In the genomic region with DNA sequence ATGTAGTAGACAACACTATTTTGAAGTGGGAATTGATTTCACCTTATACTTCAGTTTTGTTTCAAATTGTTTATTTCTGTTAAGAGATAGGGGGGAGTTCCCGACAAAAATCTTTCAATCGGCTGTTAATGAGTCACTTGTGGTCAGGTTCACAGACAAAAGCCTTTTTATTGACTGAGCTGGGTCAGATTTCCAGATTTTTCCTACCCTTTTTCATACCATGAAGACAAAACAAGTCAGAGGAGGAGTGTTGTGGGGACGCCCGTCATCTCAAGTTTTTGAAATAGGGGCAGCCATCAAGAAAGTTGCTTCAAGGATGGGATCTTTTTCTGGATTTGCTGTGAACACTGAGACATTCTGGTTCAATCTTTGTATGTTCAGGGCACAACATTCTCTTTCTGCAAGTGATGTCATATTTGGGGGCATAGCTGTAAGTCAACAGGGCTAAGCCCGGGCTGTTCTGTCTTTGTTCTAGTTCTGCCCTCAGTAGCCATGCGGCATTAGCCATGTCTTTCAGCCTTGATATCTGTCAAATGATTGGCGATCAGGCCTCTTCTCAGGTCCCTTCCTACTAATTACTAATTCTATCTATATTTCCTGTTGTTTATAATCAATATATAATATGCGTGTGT, we compare ENCODE assay signal across 1 cellular context.
TF ChIP-seq lines count a peak whose summit lies in the region.

No MANE protein-coding gene starts in this region.

TF ChIP-seq in HepG2, 621 proteins besides CTCF, POLR2A, EP300 and RAD21 (continued from another document and continues in another):
- TF ChIP-seq AHDC1 (CRISPR knock-in tag; IDR thresholded peaks at IDR 0.05; ENCODE audit: borderline replicate concordance) (peak; percentile 42; the same call in 1 of the 2 replicates), DRAP1 (CRISPR knock-in tag; IDR thresholded peaks at IDR 0.05) (peak; percentile 40; the same call in 1 of the 2 replicates), HNRNPUL1 (IDR thresholded peaks at IDR 0.05; ENCODE audit: low read depth, low read length) (0 out of 2 replicates have a peak, but pooled peaks have one; percentile 22), RARA (CRISPR knock-in tag; IDR thresholded peaks at IDR 0.05) (0 out of 2 replicates have a peak, but pooled peaks have one; percentile 28), FOSL1 (CRISPR knock-in tag; IDR thresholded peaks at IDR 0.05; ENCODE audit: borderline replicate concordance) (peak; percentile 32; the same call in 1 of the 2 replicates), KLF16 (CRISPR knock-in tag; IDR thresholded peaks at IDR 0.05) (peak in 1 of 2 experiments; percentile 47; a peak in 1 of 4 replicates), ZBTB25 (CRISPR knock-in tag; IDR thresholded peaks at IDR 0.05) (0 out of 2 replicates have a peak, but pooled peaks have one; percentile 32), BCL6 (CRISPR knock-in tag; IDR thresholded peaks at IDR 0.05) (peak; percentile 35; the same call in 1 of the 2 replicates), SOX6 (IDR thresholded peaks at IDR 0.05) (no peak), SOX6 (CRISPR knock-in tag; IDR thresholded peaks at IDR 0.05) (peak; percentile 59; the same call in 1 of the 2 replicates), SIX4 (CRISPR knock-in tag; IDR thresholded peaks at IDR 0.05) (peak; percentile 85), HDAC1 (CRISPR knock-in tag; IDR thresholded peaks at IDR 0.05) (0 out of 2 replicates have a peak, but pooled peaks have one; percentile 22), ATF7 (IDR thresholded peaks at IDR 0.05) (0 out of 2 replicates have a peak, but pooled peaks have one; percentile 16), ATF7 (CRISPR knock-in tag; IDR thresholded peaks at IDR 0.05) (no peak), PAXIP1 (CRISPR knock-in tag; conservative IDR thresholded peaks at IDR 0.05) (peak; percentile 47; the same call in 1 of the 2 replicates), FOXJ3 (CRISPR knock-in tag; IDR thresholded peaks at IDR 0.05; ENCODE audit: borderline replicate concordance) (peak; percentile 37; the same call in 1 of the 2 replicates), NR2F6 (IDR thresholded peaks at IDR 0.05) (peak; percentile 62), NR2F6 (CRISPR knock-in tag; IDR thresholded peaks at IDR 0.05) (peak; percentile 23; the same call in 1 of the 2 replicates), FOSL2 (CRISPR knock-in tag; IDR thresholded peaks at IDR 0.05) (peak; percentile 61), TARDBP (CRISPR knock-in tag; IDR thresholded peaks at IDR 0.05) (0 out of 2 replicates have a peak, but pooled peaks have one; percentile 46), ELF3 (CRISPR knock-in tag; IDR thresholded peaks at IDR 0.05) (peak; percentile 44; the same call in 1 of the 2 replicates), ZNF737 (CRISPR knock-in tag; IDR thresholded peaks at IDR 0.05; ENCODE audit: borderline replicate concordance) (no peak), GATAD2A (CRISPR knock-in tag; IDR thresholded peaks at IDR 0.05) (peak; percentile 60), NONO (IDR thresholded peaks at IDR 0.05) (no peak), NONO (CRISPR knock-in tag; conservative IDR thresholded peaks at IDR 0.05) (no peak), ZFP82 (CRISPR knock-in tag; IDR thresholded peaks at IDR 0.05; ENCODE audit: borderline replicate concordance) (no peak), MIXL1 (CRISPR knock-in tag; IDR thresholded peaks at IDR 0.05) (0 out of 2 replicates have a peak, but pooled peaks have one; percentile 24), TBX2 (CRISPR knock-in tag; IDR thresholded peaks at IDR 0.05; ENCODE audit: borderline replicate concordance) (peak; percentile 36; the same call in 1 of the 2 replicates), NCOA2 (CRISPR knock-in tag; IDR thresholded peaks at IDR 0.05) (peak; percentile 59), MED1 (CRISPR knock-in tag; IDR thresholded peaks at IDR 0.05) (0 out of 2 replicates have a peak, but pooled peaks have one; percentile 24), NFIC (IDR thresholded peaks at IDR 0.05; ENCODE audit: low read length) (peak; percentile 33; the same call in 1 of the 2 replicates)
- TF ChIP-seq, protein P1, sequence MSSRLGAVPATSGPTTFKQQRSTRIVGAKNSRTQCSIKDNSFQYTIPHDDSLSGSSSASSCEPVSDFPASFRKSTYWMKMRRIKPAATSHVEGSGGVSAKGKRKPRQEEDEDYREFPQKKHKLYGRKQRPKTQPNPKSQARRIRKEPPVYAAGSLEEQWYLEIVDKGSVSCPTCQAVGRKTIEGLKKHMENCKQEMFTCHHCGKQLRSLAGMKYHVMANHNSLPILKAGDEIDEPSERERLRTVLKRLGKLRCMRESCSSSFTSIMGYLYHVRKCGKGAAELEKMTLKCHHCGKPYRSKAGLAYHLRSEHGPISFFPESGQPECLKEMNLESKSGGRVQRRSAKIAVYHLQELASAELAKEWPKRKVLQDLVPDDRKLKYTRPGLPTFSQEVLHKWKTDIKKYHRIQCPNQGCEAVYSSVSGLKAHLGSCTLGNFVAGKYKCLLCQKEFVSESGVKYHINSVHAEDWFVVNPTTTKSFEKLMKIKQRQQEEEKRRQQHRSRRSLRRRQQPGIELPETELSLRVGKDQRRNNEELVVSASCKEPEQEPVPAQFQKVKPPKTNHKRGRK (CRISPR knock-in tag; IDR thresholded peaks at IDR 0.05), result no peak
- TF ChIP-seq, protein P2, sequence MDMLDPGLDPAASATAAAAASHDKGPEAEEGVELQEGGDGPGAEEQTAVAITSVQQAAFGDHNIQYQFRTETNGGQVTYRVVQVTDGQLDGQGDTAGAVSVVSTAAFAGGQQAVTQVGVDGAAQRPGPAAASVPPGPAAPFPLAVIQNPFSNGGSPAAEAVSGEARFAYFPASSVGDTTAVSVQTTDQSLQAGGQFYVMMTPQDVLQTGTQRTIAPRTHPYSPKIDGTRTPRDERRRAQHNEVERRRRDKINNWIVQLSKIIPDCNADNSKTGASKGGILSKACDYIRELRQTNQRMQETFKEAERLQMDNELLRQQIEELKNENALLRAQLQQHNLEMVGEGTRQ (IDR thresholded peaks at IDR 0.05; ENCODE audit: low read depth, low read length), result no peak
- TF ChIP-seq, protein P2 (CRISPR knock-in tag; IDR thresholded peaks at IDR 0.05; ENCODE audit: borderline replicate concordance), result no peak
- TF ChIP-seq, protein P3, sequence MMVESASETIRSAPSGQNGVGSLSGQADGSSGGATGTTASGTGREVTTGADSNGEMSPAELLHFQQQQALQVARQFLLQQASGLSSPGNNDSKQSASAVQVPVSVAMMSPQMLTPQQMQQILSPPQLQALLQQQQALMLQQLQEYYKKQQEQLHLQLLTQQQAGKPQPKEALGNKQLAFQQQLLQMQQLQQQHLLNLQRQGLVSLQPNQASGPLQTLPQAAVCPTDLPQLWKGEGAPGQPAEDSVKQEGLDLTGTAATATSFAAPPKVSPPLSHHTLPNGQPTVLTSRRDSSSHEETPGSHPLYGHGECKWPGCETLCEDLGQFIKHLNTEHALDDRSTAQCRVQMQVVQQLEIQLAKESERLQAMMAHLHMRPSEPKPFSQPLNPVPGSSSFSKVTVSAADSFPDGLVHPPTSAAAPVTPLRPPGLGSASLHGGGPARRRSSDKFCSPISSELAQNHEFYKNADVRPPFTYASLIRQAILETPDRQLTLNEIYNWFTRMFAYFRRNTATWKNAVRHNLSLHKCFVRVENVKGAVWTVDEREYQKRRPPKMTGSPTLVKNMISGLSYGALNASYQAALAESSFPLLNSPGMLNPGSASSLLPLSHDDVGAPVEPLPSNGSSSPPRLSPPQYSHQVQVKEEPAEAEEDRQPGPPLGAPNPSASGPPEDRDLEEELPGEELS (CRISPR knock-in tag; IDR thresholded peaks at IDR 0.05), result peak; percentile 65
- TF ChIP-seq, protein P4, sequence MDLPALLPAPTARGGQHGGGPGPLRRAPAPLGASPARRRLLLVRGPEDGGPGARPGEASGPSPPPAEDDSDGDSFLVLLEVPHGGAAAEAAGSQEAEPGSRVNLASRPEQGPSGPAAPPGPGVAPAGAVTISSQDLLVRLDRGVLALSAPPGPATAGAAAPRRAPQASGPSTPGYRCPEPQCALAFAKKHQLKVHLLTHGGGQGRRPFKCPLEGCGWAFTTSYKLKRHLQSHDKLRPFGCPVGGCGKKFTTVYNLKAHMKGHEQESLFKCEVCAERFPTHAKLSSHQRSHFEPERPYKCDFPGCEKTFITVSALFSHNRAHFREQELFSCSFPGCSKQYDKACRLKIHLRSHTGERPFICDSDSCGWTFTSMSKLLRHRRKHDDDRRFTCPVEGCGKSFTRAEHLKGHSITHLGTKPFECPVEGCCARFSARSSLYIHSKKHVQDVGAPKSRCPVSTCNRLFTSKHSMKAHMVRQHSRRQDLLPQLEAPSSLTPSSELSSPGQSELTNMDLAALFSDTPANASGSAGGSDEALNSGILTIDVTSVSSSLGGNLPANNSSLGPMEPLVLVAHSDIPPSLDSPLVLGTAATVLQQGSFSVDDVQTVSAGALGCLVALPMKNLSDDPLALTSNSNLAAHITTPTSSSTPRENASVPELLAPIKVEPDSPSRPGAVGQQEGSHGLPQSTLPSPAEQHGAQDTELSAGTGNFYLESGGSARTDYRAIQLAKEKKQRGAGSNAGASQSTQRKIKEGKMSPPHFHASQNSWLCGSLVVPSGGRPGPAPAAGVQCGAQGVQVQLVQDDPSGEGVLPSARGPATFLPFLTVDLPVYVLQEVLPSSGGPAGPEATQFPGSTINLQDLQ (CRISPR knock-in tag; IDR thresholded peaks at IDR 0.05), result no peak
